21 cellular contexts compared by ENCODE assay signal in genomic region chr5:74462356-74462755, GRCh38.
DNase-seq lines count a peak whose midpoint lies in the region; ATAC-seq, FAIRE-seq and TF ChIP-seq lines count a peak whose summit lies in the region.
"Had no signal": no experiment of that assay in that cellular context is flagged by ENCODE, and none has a peak within 500 bp of the region (broad histone marks: within the 10 kb centered on the region; RNA-seq: fewer than 3 reads in every experiment).

No MANE protein-coding gene starts in this region.

- H3K4me2 ChIP-seq in Loucy (ENCODE audit: low read depth, low read length, poor library complexity, severe bottlenecking) (no peak overlapping the region), neural progenitor cell (no peak overlapping the region), trophoblast cell (ENCODE audit: low read length) (no peak overlapping the region)
- H3K4me2 ChIP-seq: A549; BLaER1 treated with 17β-estradiol and CSF1 and Interleukin-3, amounts not matched to agents 10 nM and 100 nM had no signal

- no peak overlapping the region for H2BK120ac ChIP-seq in trophoblast cell (ENCODE audit: insufficient read depth, low read length, poor library complexity)

- intact Hi-C loops in pancreas (cut with DNase I) (no loop called here), kidney (cut with DNase I) (no loop called here)

- FAIRE-seq in pancreas (lab: Jason Lieb, UNC): no peak
- no peak for FAIRE-seq in kidney (lab: Jason Lieb, UNC)
- FAIRE-seq: A549, D721Med, G401.6, GM12891, GM19239 had no signal

- no peaks in the 10 kb centered on the region for H3F3A ChIP-seq in Loucy (ENCODE audit: low read depth)
- no peaks in the 10 kb centered on the region for H3F3A ChIP-seq in neural progenitor cell (ENCODE audit: low read depth)

- no peak overlapping the region for H2AK5ac ChIP-seq in trophoblast cell (ENCODE audit: low read length)

- no peaks in the 10 kb centered on the region for H4K20me1 ChIP-seq in Loucy (ENCODE audit: insufficient read depth, low read length, poor library complexity, severe bottlenecking)
- no peaks in the 10 kb centered on the region for H4K20me1 ChIP-seq in neural progenitor cell (ENCODE audit: low read depth)
- H4K20me1 ChIP-seq: BLaER1 treated with 17β-estradiol and CSF1 and Interleukin-3, amounts not matched to agents 10 nM and 100 nM had no signal

- H3K36me3 ChIP-seq in Loucy (ENCODE audit: insufficient read depth, low read length) (no peaks in the 10 kb centered on the region), neural progenitor cell (no peaks in the 10 kb centered on the region), trophoblast cell (ENCODE audit: control insufficient read depth in 1 of 2, insufficient read depth in 2 of 2, low read length in 2 of 2) (no peaks in the 10 kb centered on the region), pancreas (no peaks in the 10 kb centered on the region), kidney (ENCODE audit: control insufficient read depth in 1 of 2, insufficient read depth in 2 of 2, low read length in 2 of 2) (no peaks in the 10 kb centered on the region)
- H3K36me3 ChIP-seq: BLaER1 treated with 17β-estradiol and CSF1 and Interleukin-3, amounts not matched to agents 10 nM and 100 nM had no signal

- H3K23ac ChIP-seq in trophoblast cell (ENCODE audit: low read length): no peak overlapping the region

- H3K4me1 Mint-ChIP-seq in neural progenitor cell: no peaks in the 10 kb centered on the region
- H3K4me1 Mint-ChIP-seq: B cell had no signal

- no peak overlapping the region for H2BK5ac ChIP-seq in trophoblast cell (ENCODE audit: low read depth, low read length, poor library complexity)

- no peak overlapping the region for H4K8ac ChIP-seq in trophoblast cell (ENCODE audit: low read depth, low read length)

- no peaks in the 10 kb centered on the region for H3K27me3 ChIP-seq in Loucy (ENCODE audit: insufficient read depth, low read length, poor library complexity, severe bottlenecking)
- no peaks in the 10 kb centered on the region for H3K27me3 ChIP-seq in neural progenitor cell
- no peaks in the 10 kb centered on the region for H3K27me3 ChIP-seq in trophoblast cell (ENCODE audit: insufficient read depth, low read length)
- no peaks in the 10 kb centered on the region for H3K27me3 ChIP-seq in pancreas
- H3K27me3 ChIP-seq: BLaER1 treated with 17β-estradiol and CSF1 and Interleukin-3, amounts not matched to agents 10 nM and 100 nM had no signal

- no peak overlapping the region for H3K18ac ChIP-seq in trophoblast cell (ENCODE audit: low read length)

- H3K4me3 Mint-ChIP-seq in neural progenitor cell: no peak overlapping the region
- H3K4me3 Mint-ChIP-seq: B cell; CD4-positive, alpha-beta T cell; CD8-positive, alpha-beta T cell had no signal

- no peak overlapping the region for H4K12ac ChIP-seq in trophoblast cell (ENCODE audit: low read depth, low read length)

- H2BK12ac ChIP-seq in trophoblast cell (ENCODE audit: low read length): no peak overlapping the region

- WGBS in trophoblast cell (ENCODE audit: extremely low coverage, insufficient coverage, insufficient read length): no CpG with 5 or more reads among the region's 1 CpG
- WGBS in pancreas, 2 donors: 78 to 88% methylated on average over 1 of the region's 1 CpG

- no peaks in the 10 kb centered on the region for H3K9me2 ChIP-seq in Loucy (replicated peaks; ENCODE audit: low read depth, low read length)

- H3K14ac ChIP-seq in trophoblast cell (ENCODE audit: low read length): no peak overlapping the region

- H3K79me1 ChIP-seq in trophoblast cell (ENCODE audit: low read length): peaks cover 3% of the 10 kb centered on the region

- no peak for TF ChIP-seq CTCF in Loucy (conservative IDR thresholded peaks at IDR 0.05; ENCODE audit: low read length)
- no peak for TF ChIP-seq CTCF in neural progenitor cell (IDR thresholded peaks at IDR 0.05)
- no peak for TF ChIP-seq CTCF in pancreas (IDR thresholded peaks at IDR 0.05)
- TF ChIP-seq CTCF in kidney (IDR thresholded peaks at IDR 0.05; ENCODE audit: borderline replicate concordance, extremely low read depth, insufficient read depth): no peak

- no peak overlapping the region for H3K27ac ChIP-seq in neural progenitor cell
- H3K27ac ChIP-seq in trophoblast cell (ENCODE audit: low read depth, low read length): no peak overlapping the region
- H3K27ac ChIP-seq in pancreas: no peak overlapping the region
- H3K27ac ChIP-seq in kidney (ENCODE audit: low read depth in 2 of 2, low read length in 2 of 2): no peak overlapping the region
- H3K27ac ChIP-seq: 22Rv1; A549; BLaER1 treated with 17β-estradiol and CSF1 and Interleukin-3, amounts not matched to agents 10 nM and 100 nM; C4-2B had no signal

- H4K91ac ChIP-seq in trophoblast cell (ENCODE audit: low read depth, low read length): no peak overlapping the region

- DNase-seq in neural progenitor cell (ENCODE audit: low spot score) (no peak), trophoblast cell (peak; percentile 52 to 75), pancreas (no peak), kidney (no peak)
- DNase-seq: AML-193; Caco-2; Calu3; CD4-positive, alpha-beta T cell; CD8-positive, alpha-beta T cell; DMS79 treated with DMSO at 0.1 percent for 48 hours; GF-D8 had no signal

- H3K4ac ChIP-seq in trophoblast cell (ENCODE audit: low read depth, low read length): no peak overlapping the region

- H3K27ac Mint-ChIP-seq in neural progenitor cell: no peak overlapping the region
- H3K27ac Mint-ChIP-seq: B cell; CD4-positive, alpha-beta T cell; CD8-positive, alpha-beta T cell had no signal

- H3K9me3 ChIP-seq in Loucy (ENCODE audit: insufficient read depth, low read depth, low read length): no peaks in the 10 kb centered on the region
- H3K9me3 ChIP-seq in neural progenitor cell (ENCODE audit: low read depth): no peaks in the 10 kb centered on the region
- H3K9me3 ChIP-seq in trophoblast cell (ENCODE audit: insufficient read depth, low read depth, low read length): no peaks in the 10 kb centered on the region
- no peaks in the 10 kb centered on the region for H3K9me3 ChIP-seq in pancreas
- no peaks in the 10 kb centered on the region for H3K9me3 ChIP-seq in kidney (ENCODE audit: control insufficient read depth in 1 of 2, low read length in 2 of 2)
- H3K9me3 ChIP-seq: A549, Caco-2 had no signal

- no peak for ATAC-seq in pancreas
- ATAC-seq: A549; CD8-positive, alpha-beta T cell had no signal

- H3K27me3 Mint-ChIP-seq in neural progenitor cell (ENCODE audit: insufficient read depth, low read depth): no peaks in the 10 kb centered on the region
- H3K27me3 Mint-ChIP-seq: CD4-positive, alpha-beta T cell had no signal

- H2AFZ ChIP-seq in Loucy (ENCODE audit: low read length) (peak overlapping the region; percentile 19; the same call in 1 of the 2 replicates), neural progenitor cell (replicated peaks) (peak overlapping the region; percentile 9), trophoblast cell (ENCODE audit: insufficient read depth, low read length, poor library complexity) (no peak overlapping the region)

- no peaks in the 10 kb centered on the region for H3K9me3 Mint-ChIP-seq in neural progenitor cell
- H3K9me3 Mint-ChIP-seq: CD4-positive, alpha-beta T cell; CD8-positive, alpha-beta T cell had no signal

- no peaks in the 10 kb centered on the region for H3K4me1 ChIP-seq in Loucy (ENCODE audit: insufficient read depth, low read length, poor library complexity, severe bottlenecking)
- H3K4me1 ChIP-seq in neural progenitor cell: no peaks in the 10 kb centered on the region
- no peaks in the 10 kb centered on the region for H3K4me1 ChIP-seq in trophoblast cell (ENCODE audit: control insufficient read depth in 1 of 2, insufficient read depth in 2 of 2, low read length in 2 of 2)
- H3K4me1 ChIP-seq in pancreas: peaks cover 0 to 3% (median 0%) of the 10 kb centered on the region in 3 donors
- H3K4me1 ChIP-seq in kidney (ENCODE audit: control insufficient read depth in 1 of 2, insufficient read depth in 1 of 2, low read depth in 1 of 2, low read length in 2 of 2): no peaks in the 10 kb centered on the region
- H3K4me1 ChIP-seq: A549; BLaER1 treated with 17β-estradiol and CSF1 and Interleukin-3, amounts not matched to agents 10 nM and 100 nM; Caco-2 had no signal

- H3K36me3 Mint-ChIP-seq in neural progenitor cell: no peaks in the 10 kb centered on the region
- H3K36me3 Mint-ChIP-seq: CD8-positive, alpha-beta T cell had no signal

- H3K4me3 ChIP-seq in Loucy (ENCODE audit: low read length, poor library complexity, severe bottlenecking) (no peak overlapping the region), neural progenitor cell (no peak overlapping the region), trophoblast cell (ENCODE audit: low read depth, low read length) (no peak overlapping the region), pancreas (no peak overlapping the region), kidney (ENCODE audit: low read length in 2 of 2) (no peak overlapping the region)
- H3K4me3 ChIP-seq: A549; BLaER1 treated with 17β-estradiol and CSF1 and Interleukin-3, amounts not matched to agents 10 nM and 100 nM had no signal

- no peaks in the 10 kb centered on the region for H3K79me2 ChIP-seq in Loucy (ENCODE audit: insufficient read depth, low read length)
- no peaks in the 10 kb centered on the region for H3K79me2 ChIP-seq in neural progenitor cell (ENCODE audit: low read depth)
- H3K79me2 ChIP-seq in trophoblast cell (ENCODE audit: control insufficient read depth, insufficient read depth, low read length, poor library complexity): no peaks in the 10 kb centered on the region

- H3K9ac ChIP-seq in Loucy (ENCODE audit: low read depth, low read length, poor library complexity, severe bottlenecking): no peak overlapping the region
- no peak overlapping the region for H3K9ac ChIP-seq in neural progenitor cell
- H3K9ac ChIP-seq in trophoblast cell (ENCODE audit: low read length): no peak overlapping the region
- H3K9ac ChIP-seq in kidney (ENCODE audit: low read length in 2 of 2): no peak overlapping the region
- H3K9ac ChIP-seq: BLaER1 treated with 17β-estradiol and CSF1 and Interleukin-3, amounts not matched to agents 10 nM and 100 nM had no signal

Comparison
In these comparisons a context has a peak if more than half of its experiments do, and no peak if none do; other contexts are left out.
1. DNase-seq: peak in trophoblast cell (2 of 2); none in neural progenitor cell (single experiment), pancreas (0 of 6) and kidney (single experiment).